14 cellular contexts compared by ENCODE assay signal in the genomic region with DNA sequence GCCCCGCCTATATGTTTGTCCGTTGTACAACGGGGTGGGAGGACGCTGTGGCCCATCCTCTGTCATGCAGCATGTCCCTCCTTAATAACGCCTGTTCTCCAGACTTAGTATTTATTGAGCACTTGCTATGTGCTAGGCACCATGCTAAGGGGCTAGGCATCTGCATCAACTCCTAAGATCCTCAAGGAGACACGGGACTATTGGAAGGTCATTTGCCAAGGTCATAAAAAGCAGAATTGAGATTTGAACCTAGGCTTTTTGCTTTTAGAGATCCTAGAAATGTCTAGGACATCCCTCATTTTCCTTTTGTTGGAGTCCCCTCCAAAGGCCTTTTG. TPM values are rescaled to one million over a fixed set of nuclear protein-coding genes. Genes with fewer than 3 reads are reported as not detected.
DNase-seq lines count a peak whose midpoint lies in the region; ATAC-seq and TF ChIP-seq lines count a peak whose summit lies in the region.
"Had no signal": no experiment of that assay in that cellular context is flagged by ENCODE, and none has a peak within 500 bp of the region (broad histone marks: within the 10 kb centered on the region; RNA-seq: fewer than 3 reads in every experiment).

No MANE protein-coding gene starts in this region.

- intact Hi-C loops in Panc1 (cut with micrococcal nuclease; ENCODE audit: unreplicated experiment), result no loop called here
- intact Hi-C loops in lower lobe of right lung (cut with DNase I), result no loop called here

- H3K36me3 Mint-ChIP-seq in nephron (ENCODE audit: low read depth), result no peaks in the 10 kb centered on the region

- BruUV-seq in Panc1 (replicated peaks; lab: Mats Ljungman, UMichigan), result no TSS peak

- peaks cover 94% of the 10 kb centered on the region for H3K27me3 Mint-ChIP-seq in nephron (ENCODE audit: low read depth)

- no peak overlapping the region for H3K27ac Mint-ChIP-seq in nephron

- no peak for ATAC-seq in Panc1
- ATAC-seq in lower lobe of right lung, result no peak

- H3K4me1 Mint-ChIP-seq in nephron, result peaks cover 37% of the 10 kb centered on the region

- DNase-seq in Panc1 (ENCODE audit: low read depth, low spot score) (no peak), Peyer's patch (no peak), lower lobe of right lung (no peak)
- DNase-seq: activated CD4-positive, CD25-positive, alpha-beta regulatory T cell treated with anti-CD3 and anti-CD28 coated beads, Interleukin-2, amount 50 U/mL, for 72 hours; activated gamma-delta T cell treated with Interleukin-2 at 50 U/mL for 16 hours; GF-D8; heart right ventricle; NCI-H510A treated with DMSO at 0.1 percent for 48 hours; spleen had no signal

- H3K9me3 Mint-ChIP-seq in nephron, result peaks cover 5% of the 10 kb centered on the region

- no peaks in the 10 kb centered on the region; the same call in 1 of the 2 replicates for H3K27me3 ChIP-seq in Panc1 (ENCODE audit: control insufficient read depth, insufficient read depth, low read length)
- H3K27me3 ChIP-seq in Peyer's patch, result peaks cover 0 to 71% of the 10 kb centered on the region in 2 donors
- H3K27me3 ChIP-seq in lower lobe of right lung (ENCODE audit: low read depth), result peaks cover 92% of the 10 kb centered on the region

- TF ChIP-seq POLR2A in Peyer's patch (IDR thresholded peaks at IDR 0.05), result no peak

- POLR2A ChIA-PET in HEK293 (lab: Yijun Ruan, JAX), result no interaction called here
- POLR2A ChIA-PET in Panc1 (lab: Charles Lee), result no interaction called here

- CTCF ChIA-PET in HEK293 (lab: Yijun Ruan, JAX), result interaction anchor here (0.9 to 1.9 kb wide), 7 partner anchors 9 to 49 kb away, joined by 3 to 12 read pairs (median 4); no protein-coding TSS in a partner anchor
- CTCF ChIA-PET in Panc1 (lab: Charles Lee), result no interaction called here

- H3K27ac ChIP-seq in HEK293 (ENCODE audit: extremely low read depth, low read depth, low read length) (no peak overlapping the region), Panc1 (ENCODE audit: low read length) (no peak overlapping the region), Peyer's patch (no peak overlapping the region), lower lobe of right lung (no peak overlapping the region)
- H3K27ac ChIP-seq: heart right ventricle, SJCRH30, spleen, thyroid gland had no signal

- H3K4me3 Mint-ChIP-seq in nephron, result peak overlapping the region; percentile 42 to 62 (median 53)

- H3K4me3 ChIP-seq in HEK293 (ENCODE audit: low read depth, low read length) (no peak overlapping the region), Panc1 (ENCODE audit: low read depth in 2 of 2, low read length in 2 of 2) (peak overlapping the region; percentile 39 to 58; a peak in 3 of 4 replicates), Peyer's patch (no peak overlapping the region), lower lobe of right lung (no peak overlapping the region)
- H3K4me3 ChIP-seq: heart right ventricle, SJCRH30, spleen, thyroid gland had no signal

- no peak for TF ChIP-seq CTCF in HEK293 (tag by site-specific recombination; IDR thresholded peaks at IDR 0.05)
- TF ChIP-seq CTCF in Panc1 (IDR thresholded peaks at IDR 0.05), result no peak
- no peak for TF ChIP-seq CTCF in nephron (IDR thresholded peaks at IDR 0.05; ENCODE audit: unreplicated experiment in 3 of 3)
- TF ChIP-seq CTCF in Peyer's patch (IDR thresholded peaks at IDR 0.05), result no peak
- TF ChIP-seq CTCF in lower lobe of right lung (IDR thresholded peaks at IDR 0.05), result no peak

- in situ Hi-C loops in Panc1 (cut with HindIII; ENCODE audit: low pct_unique_long_range_greater_than_20kb, low sequenced_read_pairs), result no loop called here

- H3K4me1 ChIP-seq in HEK293 (ENCODE audit: control insufficient read depth, insufficient read depth, low read length) (0 out of 2 replicates have a peak, but pooled peaks cover 2% of the 10 kb centered on the region), Panc1 (ENCODE audit: control insufficient read depth, insufficient read depth, low read length) (peaks cover 4% of the 10 kb centered on the region), Peyer's patch (peaks cover 0 to 40% (median 17%) of the 10 kb centered on the region in 4 donors), lower lobe of right lung (peaks cover 28% of the 10 kb centered on the region)
- H3K4me1 ChIP-seq: SJCRH30 had no signal

- H3K36me3 ChIP-seq in HEK293 (ENCODE audit: control insufficient read depth in 2 of 2, insufficient read depth in 1 of 2, low read length in 2 of 2), result no peaks in the 10 kb centered on the region
- H3K36me3 ChIP-seq in Panc1 (ENCODE audit: control insufficient read depth, insufficient read depth, low read length), result no peaks in the 10 kb centered on the region; the same call in 1 of the 2 replicates
- no peaks in the 10 kb centered on the region for H3K36me3 ChIP-seq in Peyer's patch
- H3K36me3 ChIP-seq in lower lobe of right lung, result no peaks in the 10 kb centered on the region
- H3K36me3 ChIP-seq: heart right ventricle, SJCRH30, spleen, thyroid gland had no signal

- H3K9me3 ChIP-seq in HEK293 (ENCODE audit: control insufficient read depth, insufficient read depth, low read depth, low read length), result no peaks in the 10 kb centered on the region
- no peaks in the 10 kb centered on the region for H3K9me3 ChIP-seq in Panc1 (ENCODE audit: control insufficient read depth, insufficient read depth, low read depth, low read length)
- peaks cover 0 to 3% (median 0%) of the 10 kb centered on the region in 4 donors for H3K9me3 ChIP-seq in Peyer's patch
- H3K9me3 ChIP-seq in lower lobe of right lung, result no peaks in the 10 kb centered on the region
- H3K9me3 ChIP-seq: heart right ventricle, SJCRH30, thyroid gland had no signal

TF ChIP-seq in HEK293, 187 proteins besides CTCF, POLR2A, EP300 and RAD21 (continues in another document):
- TF ChIP-seq GLIS1 (tag by site-specific recombination; IDR thresholded peaks at IDR 0.05), result no peak
- TF ChIP-seq ZNF391 (tag by site-specific recombination; IDR thresholded peaks at IDR 0.05; ENCODE audit: borderline replicate concordance, low read depth), result 0 out of 2 replicates have a peak, but pooled peaks have one; percentile 1
- TF ChIP-seq ZNF146 (tag by site-specific recombination; IDR thresholded peaks at IDR 0.05), result no peak
- TF ChIP-seq, protein P1, sequence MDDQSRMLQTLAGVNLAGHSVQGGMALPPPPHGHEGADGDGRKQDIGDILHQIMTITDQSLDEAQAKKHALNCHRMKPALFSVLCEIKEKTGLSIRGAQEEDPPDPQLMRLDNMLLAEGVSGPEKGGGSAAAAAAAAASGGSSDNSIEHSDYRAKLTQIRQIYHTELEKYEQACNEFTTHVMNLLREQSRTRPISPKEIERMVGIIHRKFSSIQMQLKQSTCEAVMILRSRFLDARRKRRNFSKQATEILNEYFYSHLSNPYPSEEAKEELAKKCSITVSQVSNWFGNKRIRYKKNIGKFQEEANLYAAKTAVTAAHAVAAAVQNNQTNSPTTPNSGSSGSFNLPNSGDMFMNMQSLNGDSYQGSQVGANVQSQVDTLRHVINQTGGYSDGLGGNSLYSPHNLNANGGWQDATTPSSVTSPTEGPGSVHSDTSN (CRISPR knock-in tag; IDR thresholded peaks at IDR 0.05), result no peak
- TF ChIP-seq, protein P2, sequence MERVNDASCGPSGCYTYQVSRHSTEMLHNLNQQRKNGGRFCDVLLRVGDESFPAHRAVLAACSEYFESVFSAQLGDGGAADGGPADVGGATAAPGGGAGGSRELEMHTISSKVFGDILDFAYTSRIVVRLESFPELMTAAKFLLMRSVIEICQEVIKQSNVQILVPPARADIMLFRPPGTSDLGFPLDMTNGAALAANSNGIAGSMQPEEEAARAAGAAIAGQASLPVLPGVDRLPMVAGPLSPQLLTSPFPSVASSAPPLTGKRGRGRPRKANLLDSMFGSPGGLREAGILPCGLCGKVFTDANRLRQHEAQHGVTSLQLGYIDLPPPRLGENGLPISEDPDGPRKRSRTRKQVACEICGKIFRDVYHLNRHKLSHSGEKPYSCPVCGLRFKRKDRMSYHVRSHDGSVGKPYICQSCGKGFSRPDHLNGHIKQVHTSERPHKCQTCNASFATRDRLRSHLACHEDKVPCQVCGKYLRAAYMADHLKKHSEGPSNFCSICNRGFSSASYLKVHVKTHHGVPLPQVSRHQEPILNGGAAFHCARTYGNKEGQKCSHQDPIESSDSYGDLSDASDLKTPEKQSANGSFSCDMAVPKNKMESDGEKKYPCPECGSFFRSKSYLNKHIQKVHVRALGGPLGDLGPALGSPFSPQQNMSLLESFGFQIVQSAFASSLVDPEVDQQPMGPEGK (tag by site-specific recombination; IDR thresholded peaks at IDR 0.05), result no peak
- TF ChIP-seq ZNF791 (tag by site-specific recombination; IDR thresholded peaks at IDR 0.05), result no peak
- TF ChIP-seq ZNF335 (tag by site-specific recombination; conservative IDR thresholded peaks at IDR 0.05), result peak; percentile 40
- TF ChIP-seq ZNF121 (tag by site-specific recombination; IDR thresholded peaks at IDR 0.05), result no peak
- no peak for TF ChIP-seq ZNF266 (tag by site-specific recombination; IDR thresholded peaks at IDR 0.05; ENCODE audit: low read depth)
- no peak for TF ChIP-seq ZFP41 (tag by site-specific recombination; IDR thresholded peaks at IDR 0.05; ENCODE audit: borderline replicate concordance)
- no peak for TF ChIP-seq ZNF76 (tag by site-specific recombination; IDR thresholded peaks at IDR 0.05; ENCODE audit: borderline replicate concordance, low read depth)
- no peak for TF ChIP-seq PRDM1 (tag by site-specific recombination; IDR thresholded peaks at IDR 0.05)
- no peak for TF ChIP-seq ZNF660 (tag by site-specific recombination; IDR thresholded peaks at IDR 0.05)
- TF ChIP-seq SALL2 (tag by site-specific recombination; IDR thresholded peaks at IDR 0.05; ENCODE audit: borderline replicate concordance), result no peak

RNA-seq across cellular contexts. Expression of a gene that starts 1.8 kb away (rescaled TPM):
- total RNA-seq in Panc1 (2021; ENCODE audit: unreplicated experiment) (3.1 TPM), Peyer's patch (under 1 TPM in 1 of 4 donors, not detected in 3; 0.27 TPM), lower lobe of right lung (0.15 TPM)
- polyA plus RNA-seq in Panc1 (2012; ENCODE audit: insufficient read length), result 7.5 TPM

RNA-seq across cellular contexts. Expression of a gene that starts 2.1 kb away (rescaled TPM):
- total RNA-seq in Panc1 (2021; ENCODE audit: unreplicated experiment), result 2.4 TPM
- 2.0 TPM for polyA plus RNA-seq in Panc1 (2012; ENCODE audit: insufficient read length)
- total RNA-seq in Peyer's patch, result not detected
- not detected for total RNA-seq in lower lobe of right lung
- total RNA-seq: chondrocyte, heart right ventricle, spleen, thyroid gland had no signal
- polyA plus RNA-seq: heart right ventricle, spleen had no signal

RNA-seq across cellular contexts. Expression of a gene that starts 30.1 kb away (rescaled TPM):
- total RNA-seq in Panc1 (2021; ENCODE audit: unreplicated experiment) (44.9 TPM), Peyer's patch (10 to 100 TPM in 2 of 4 donors, 1 to 10 TPM in 2; 5.9 to 24.8 (median 9.4) TPM), lower lobe of right lung (10.9 TPM)
- polyA plus RNA-seq in Panc1 (2012; ENCODE audit: insufficient read length), result 67.1 TPM

RNA-seq across cellular contexts. Expression of a gene that starts 34.6 kb away (rescaled TPM):
- 24.8 TPM for total RNA-seq in Panc1 (2021; ENCODE audit: unreplicated experiment)
- polyA plus RNA-seq in Panc1 (2012; ENCODE audit: insufficient read length), result 8.8 TPM
- not detected for total RNA-seq in Peyer's patch
- total RNA-seq in lower lobe of right lung, result 1.5 TPM
- total RNA-seq: SJCRH30 had no signal

RNA-seq across cellular contexts. Expression of a gene that starts 34.9 kb away (rescaled TPM):
- total RNA-seq in Panc1 (2021; ENCODE audit: unreplicated experiment), result 61.0 TPM
- 149 TPM for polyA plus RNA-seq in Panc1 (2012; ENCODE audit: insufficient read length)
- total RNA-seq in Peyer's patch, result 100 to 1,000 TPM; 150 to 461 (median 375) TPM
- 101 TPM for total RNA-seq in lower lobe of right lung

Comparison
In these comparisons a context has a peak if more than half of its experiments do, and no peak if none do; other contexts are left out.
1. H3K4me3 ChIP-seq: peak in Panc1 (2 of 2); none in HEK293 (single experiment), Peyer's patch (0 of 4) and lower lobe of right lung (single experiment).